Comparison of ENCODE assay signal across 18 cellular contexts in genomic region chr4:98641393-98641792, GRCh38. TPM values are rescaled to one million over a fixed set of nuclear protein-coding genes. Genes with fewer than 3 reads are reported as not detected.
DNase-seq lines count a peak whose midpoint lies in the region; ATAC-seq and TF ChIP-seq lines count a peak whose summit lies in the region.
"Had no signal": no experiment of that assay in that cellular context is flagged by ENCODE, and none has a peak within 500 bp of the region (broad histone marks: within the 10 kb centered on the region; RNA-seq: fewer than 3 reads in every experiment).

No MANE protein-coding gene starts in this region.

- H3K27ac Mint-ChIP-seq in effector memory CD8-positive, alpha-beta T cell, result peak overlapping the region; percentile 35 to 96
- H3K27ac Mint-ChIP-seq in osteocyte (ENCODE audit: unreplicated experiment), result peak overlapping the region; percentile 75
- no peak overlapping the region for H3K27ac Mint-ChIP-seq in activated naive CD4-positive, alpha-beta T cell treated with anti-CD3 and anti-CD28 coated beads, Interleukin-2, amount 10 ng/mL, durations not matched to agents 7 days and 5 days

- BruUV-seq in PC-9 (replicated peaks; lab: Mats Ljungman, UMichigan), result no TSS peak

- ATAC-seq in effector memory CD8-positive, alpha-beta T cell (replicated peaks), result no peak
- ATAC-seq in HG03139 (IDR thresholded peaks at IDR 0.05; ENCODE audit: unreplicated experiment) (no peak), Right ventricle myocardium superior (ENCODE audit: poor library complexity) (no peak)
- ATAC-seq: A549 had no signal

- H3K9me3 ChIP-seq in PC-9 (ENCODE audit: insufficient read depth, low read depth), result no peaks in the 10 kb centered on the region
- H3K9me3 ChIP-seq: A549, MG63, Peyer's patch had no signal

- intact Hi-C loops in PC-9 (cut with micrococcal nuclease; ENCODE audit: unreplicated experiment), result no loop called here
- intact Hi-C loops in Right ventricle myocardium superior (cut with DNase I), result no loop called here

- DNase-seq in G401 (ENCODE audit: low spot score), result peak; percentile 32
- DNase-seq in PC-9, result no peak
- DNase-seq in effector memory CD8-positive, alpha-beta T cell, result no peak
- DNase-seq in osteocyte (ENCODE audit: extremely low spot score, unreplicated experiment), result no peak
- no peak for DNase-seq in Right ventricle myocardium superior
- no peak for DNase-seq in activated naive CD4-positive, alpha-beta T cell treated with anti-CD3 and anti-CD28 coated beads, Interleukin-2, amount 10 ng/mL, durations not matched to agents 7 days and 5 days
- DNase-seq: HCEC 1CT, KG1, MG63, NCI-H1105, NCI-H187, NCI-H446, NCI-H748 treated with DMSO at 0.1 percent for 48 hours, Peyer's patch, SHP77 treated with DMSO at 0.1 percent for 48 hours had no signal

- H3K27me3 ChIP-seq in PC-9 (ENCODE audit: insufficient read depth, low read depth), result no peaks in the 10 kb centered on the region
- H3K27me3 ChIP-seq: MG63, Peyer's patch had no signal

- TF ChIP-seq CTCF in PC-9 (conservative IDR thresholded peaks at IDR 0.05), result no peak
- TF ChIP-seq CTCF in osteocyte (IDR thresholded peaks at IDR 0.05), result no peak

- no peak overlapping the region for H3K27ac ChIP-seq in PC-9
- H3K27ac ChIP-seq: C4-2B, Peyer's patch had no signal

- in situ Hi-C loops in G401 (cut with HindIII; ENCODE audit: low sequenced_read_pairs), result no loop called here

- no peaks in the 10 kb centered on the region for H3K27me3 Mint-ChIP-seq in effector memory CD8-positive, alpha-beta T cell
- H3K27me3 Mint-ChIP-seq in osteocyte (ENCODE audit: unreplicated experiment), result no peaks in the 10 kb centered on the region
- no peaks in the 10 kb centered on the region for H3K27me3 Mint-ChIP-seq in activated naive CD4-positive, alpha-beta T cell treated with anti-CD3 and anti-CD28 coated beads, Interleukin-2, amount 10 ng/mL, durations not matched to agents 7 days and 5 days

- H2AFZ ChIP-seq in PC-9, result no peak overlapping the region

- POLR2A ChIA-PET in PC-9 (lab: Charles Lee; ENCODE audit: unreplicated experiment), result no interaction called here

- no peak overlapping the region for H3K4me3 Mint-ChIP-seq in effector memory CD8-positive, alpha-beta T cell
- no peak overlapping the region for H3K4me3 Mint-ChIP-seq in osteocyte (ENCODE audit: unreplicated experiment)
- H3K4me3 Mint-ChIP-seq in activated naive CD4-positive, alpha-beta T cell treated with anti-CD3 and anti-CD28 coated beads, Interleukin-2, amount 10 ng/mL, durations not matched to agents 7 days and 5 days, result no peak overlapping the region

- peaks cover 30 to 44% of the 10 kb centered on the region in 2 donors for H3K4me1 Mint-ChIP-seq in effector memory CD8-positive, alpha-beta T cell (ENCODE audit: low read depth in 2 of 2)
- peaks cover 72% of the 10 kb centered on the region for H3K4me1 Mint-ChIP-seq in osteocyte (ENCODE audit: unreplicated experiment)
- peaks cover 41% of the 10 kb centered on the region for H3K4me1 Mint-ChIP-seq in activated naive CD4-positive, alpha-beta T cell treated with anti-CD3 and anti-CD28 coated beads, Interleukin-2, amount 10 ng/mL, durations not matched to agents 7 days and 5 days

- H3K9me3 Mint-ChIP-seq in effector memory CD8-positive, alpha-beta T cell, result no peaks in the 10 kb centered on the region
- H3K9me3 Mint-ChIP-seq in osteocyte (ENCODE audit: unreplicated experiment), result no peaks in the 10 kb centered on the region
- no peaks in the 10 kb centered on the region for H3K9me3 Mint-ChIP-seq in activated naive CD4-positive, alpha-beta T cell treated with anti-CD3 and anti-CD28 coated beads, Interleukin-2, amount 10 ng/mL, durations not matched to agents 7 days and 5 days

- no peaks in the 10 kb centered on the region for H3K9me2 ChIP-seq in PC-9 (ENCODE audit: insufficient read depth)

- no peak overlapping the region for H3K4me3 ChIP-seq in PC-9
- H3K4me3 ChIP-seq: A549, MG63, Peyer's patch had no signal

- peaks cover 28% of the 10 kb centered on the region for H3F3A ChIP-seq in PC-9 (ENCODE audit: insufficient read depth, low read depth)

- no peaks in the 10 kb centered on the region for H3K36me3 ChIP-seq in PC-9 (ENCODE audit: low read depth)
- H3K36me3 ChIP-seq: MG63, Peyer's patch had no signal

- CTCF ChIA-PET in PC-9 (lab: Charles Lee), result no interaction called here
- CTCF ChIA-PET in activated naive CD4-positive, alpha-beta T cell treated with anti-CD3 and anti-CD28 coated beads, Interleukin-2, amount 10 ng/mL, durations not matched to agents 7 days and 5 days (lab: Charles Lee), result interaction anchor here (1.2 to 2.4 kb wide), 2 partner anchors 14 to 174 kb away, joined by 3 to 8 read pairs; no protein-coding TSS in a partner anchor

- H3K36me3 Mint-ChIP-seq in effector memory CD8-positive, alpha-beta T cell (ENCODE audit: insufficient read depth), result no peaks in the 10 kb centered on the region
- H3K36me3 Mint-ChIP-seq in osteocyte (ENCODE audit: unreplicated experiment), result no peaks in the 10 kb centered on the region
- peaks cover 4% of the 10 kb centered on the region for H3K36me3 Mint-ChIP-seq in activated naive CD4-positive, alpha-beta T cell treated with anti-CD3 and anti-CD28 coated beads, Interleukin-2, amount 10 ng/mL, durations not matched to agents 7 days and 5 days

- peaks cover 75% of the 10 kb centered on the region for H3K79me2 ChIP-seq in PC-9 (ENCODE audit: low read depth)

- H3K4me1 ChIP-seq in PC-9 (replicated peaks; ENCODE audit: insufficient read depth), result peaks cover 30% of the 10 kb centered on the region

- no peaks in the 10 kb centered on the region for H4K20me1 ChIP-seq in PC-9 (ENCODE audit: insufficient read depth)

- peak overlapping the region; percentile 73; the same call in 1 of the 2 replicates for H3K4me2 ChIP-seq in PC-9
- H3K4me2 ChIP-seq: A549 had no signal

RNA-seq across cellular contexts. Expression of gene TSPAN5, which starts 17.0 kb away (rescaled TPM):
- total RNA-seq in G401 (2014; rRNA removed; shearing (Covaris generic)), result not detected in 2 replicates
- total RNA-seq in PC-9 (2021) (9.8 and 12.4 TPM in 2 replicates), osteocyte (64.2 and 66.0 TPM in 2 replicates), Right ventricle myocardium superior (1.6 TPM)
